Comparison of ENCODE assay signal across 24 cellular contexts in the genomic region with DNA sequence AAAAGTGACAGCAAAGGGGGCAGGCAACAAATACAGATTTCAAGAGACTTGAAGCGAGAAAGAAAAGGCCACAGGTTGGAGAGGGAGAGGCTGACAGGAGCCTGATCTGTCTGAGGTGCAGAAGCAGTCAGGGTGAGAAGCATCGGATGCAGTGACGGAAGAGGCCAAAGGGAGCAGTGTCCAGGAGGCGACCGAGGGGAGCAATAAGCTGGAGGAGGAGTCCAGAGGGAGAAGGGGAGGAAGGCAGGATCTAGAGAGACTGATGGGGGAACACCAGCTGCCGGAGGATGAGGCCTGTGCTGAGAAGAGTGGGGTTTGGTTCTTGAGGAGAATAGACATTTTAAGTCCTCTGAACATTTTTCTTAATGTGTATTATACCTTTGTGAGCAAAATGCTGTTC.
"Had no signal": no experiment of that assay in that cellular context is flagged by ENCODE, and none has a peak within 500 bp of the region (broad histone marks: within the 10 kb centered on the region; RNA-seq: fewer than 3 reads in every experiment).

No MANE protein-coding gene starts in this region.

- FAIRE-seq: colon, frontal cortex, keratinocyte, pancreas, urothelium cell line had no signal

- H3K27me3 ChIP-seq: dorsolateral prefrontal cortex, neutrophil, pancreas, testis, tibial nerve, upper lobe of left lung had no signal

- H3K27ac Mint-ChIP-seq: progenitor cell of endocrine pancreas had no signal

- DNase-seq: dorsolateral prefrontal cortex; effector CD4-positive, alpha-beta T cell; head of caudate nucleus; left ventricle myocardium superior; lower lobe of right lung; naive thymus-derived CD8-positive, alpha-beta T cell; pancreas; stimulated activated CD4-positive, alpha-beta T cell treated with anti-CD3 and anti-CD28 coated beads, Interleukin-12 subunit alpha, Interleukin-12 subunit beta, amount 100 ng/mL, for 4 hours; stimulated activated CD4-positive, alpha-beta T cell treated with anti-CD3 and anti-CD28 coated beads, Interleukin-1b, Interleukin-23, amount 100 ng/mL, for 48 hours; stimulated activated CD4-positive, alpha-beta T cell treated with anti-CD3 and anti-CD28 coated beads, Interleukin-4, amount 100 ng/mL, for 1 hour; stimulated activated CD8-positive, alpha-beta memory T cell treated with anti-CD3 and anti-CD28 coated beads, Interleukin-4, amount 100 ng/mL, for 48 hours; stimulated activated naive CD8-positive, alpha-beta T cell treated with anti-CD3 and anti-CD28 coated beads, Interleukin-15, Interleukin-2, amounts not matched to agents 100 U/mL and 50 U/mL, for 24 hours; substantia nigra; testis; upper lobe of left lung had no signal

- H3K4me2 ChIP-seq: smooth muscle cell had no signal

- ATAC-seq: left ventricle myocardium superior; lower lobe of right lung; naive thymus-derived CD8-positive, alpha-beta T cell; pancreas; sciatic nerve; stimulated activated naive CD8-positive, alpha-beta T cell treated with anti-CD3 and anti-CD28 coated beads, Interleukin-15, Interleukin-2, amounts not matched to agents 100 U/mL and 50 U/mL, for 24 hours had no signal

- H3K4me3 Mint-ChIP-seq: naive thymus-derived CD8-positive, alpha-beta T cell had no signal

- H3K4me3 ChIP-seq: dorsolateral prefrontal cortex, lower lobe of right lung, pancreas, smooth muscle cell, testis, tibial nerve, upper lobe of left lung had no signal

- H3K36me3 ChIP-seq: lower lobe of right lung, neutrophil, pancreas, upper lobe of left lung had no signal

- H3K9me3 Mint-ChIP-seq: naive thymus-derived CD8-positive, alpha-beta T cell had no signal

- H3K4me1 ChIP-seq: pancreas, testis had no signal

- H3K27ac ChIP-seq: dorsolateral prefrontal cortex, lower lobe of right lung, neutrophil, pancreas, testis, tibial nerve, upper lobe of left lung had no signal

- H3K9me3 ChIP-seq: lower lobe of right lung, neutrophil, pancreas, testis, tibial nerve, upper lobe of left lung had no signal

- H3K27me3 Mint-ChIP-seq: naive thymus-derived CD8-positive, alpha-beta T cell had no signal
